Comparison of ENCODE assay signal across 1 cellular context in the genomic region with DNA sequence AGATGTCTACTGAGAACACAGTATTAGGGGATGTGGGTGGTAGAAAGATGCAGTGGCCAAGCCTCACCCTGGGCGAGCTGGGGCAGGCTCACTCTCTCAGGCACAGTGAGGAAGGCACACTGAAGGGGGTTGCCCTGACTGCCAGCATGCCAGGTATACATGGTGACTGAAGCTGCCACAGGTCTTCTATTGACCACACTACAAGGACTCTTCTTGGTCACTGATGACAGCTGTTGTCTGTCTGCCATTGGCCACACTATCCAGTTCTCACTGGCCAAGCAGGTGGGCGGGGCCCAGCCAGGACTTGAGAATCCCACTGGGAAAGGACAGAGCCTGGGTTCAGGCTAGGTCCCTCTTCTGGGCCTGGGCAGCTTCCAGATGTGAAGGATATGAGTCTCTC.
TF ChIP-seq lines count a peak whose summit lies in the region.

No MANE protein-coding gene starts in this region.

TF ChIP-seq in GM12878, 131 proteins besides CTCF, POLR2A, EP300 and RAD21 (continued from another document):
- TF ChIP-seq, protein P1, sequence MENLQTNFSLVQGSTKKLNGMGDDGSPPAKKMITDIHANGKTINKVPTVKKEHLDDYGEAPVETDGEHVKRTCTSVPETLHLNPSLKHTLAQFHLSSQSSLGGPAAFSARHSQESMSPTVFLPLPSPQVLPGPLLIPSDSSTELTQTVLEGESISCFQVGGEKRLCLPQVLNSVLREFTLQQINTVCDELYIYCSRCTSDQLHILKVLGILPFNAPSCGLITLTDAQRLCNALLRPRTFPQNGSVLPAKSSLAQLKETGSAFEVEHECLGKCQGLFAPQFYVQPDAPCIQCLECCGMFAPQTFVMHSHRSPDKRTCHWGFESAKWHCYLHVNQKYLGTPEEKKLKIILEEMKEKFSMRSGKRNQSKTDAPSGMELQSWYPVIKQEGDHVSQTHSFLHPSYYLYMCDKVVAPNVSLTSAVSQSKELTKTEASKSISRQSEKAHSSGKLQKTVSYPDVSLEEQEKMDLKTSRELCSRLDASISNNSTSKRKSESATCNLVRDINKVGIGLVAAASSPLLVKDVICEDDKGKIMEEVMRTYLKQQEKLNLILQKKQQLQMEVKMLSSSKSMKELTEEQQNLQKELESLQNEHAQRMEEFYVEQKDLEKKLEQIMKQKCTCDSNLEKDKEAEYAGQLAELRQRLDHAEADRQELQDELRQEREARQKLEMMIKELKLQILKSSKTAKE (IDR thresholded peaks at IDR 0.05; ENCODE audit: low read depth, poor library complexity, severe bottlenecking) = no peak
- TF ChIP-seq LARP7 (IDR thresholded peaks at IDR 0.05) (no peak), CBX3 (IDR thresholded peaks at IDR 0.05; ENCODE audit: borderline replicate concordance, low read depth) (no peak), HCFC1 (IDR thresholded peaks at IDR 0.05; ENCODE audit: low read length) (no peak), SMC3 (IDR thresholded peaks at IDR 0.05; ENCODE audit: borderline replicate concordance, low read length) (no peak), KLF5 (IDR thresholded peaks at IDR 0.05; ENCODE audit: partially characterized antibody) (no peak), JUND (IDR thresholded peaks at IDR 0.05; ENCODE audit: low read depth, low read length) (no peak), ZNF622 (IDR thresholded peaks at IDR 0.05) (no peak), BACH1 (IDR thresholded peaks at IDR 0.05; ENCODE audit: borderline replicate concordance) (no peak), TAF1 (IDR thresholded peaks at IDR 0.05; ENCODE audit: borderline replicate concordance, low read depth, low read length) (no peak), TARDBP (IDR thresholded peaks at IDR 0.05; ENCODE audit: borderline replicate concordance) (no peak), MTA3 (IDR thresholded peaks at IDR 0.05; ENCODE audit: borderline replicate concordance, low read length) (no peak), TCF3 (IDR thresholded peaks at IDR 0.05; ENCODE audit: borderline replicate concordance, insufficient read depth, low read depth, low read length) (no peak), HDAC2 (IDR thresholded peaks at IDR 0.05) (no peak), TCF7 (IDR thresholded peaks at IDR 0.05; ENCODE audit: borderline replicate concordance) (no peak)
- TF ChIP-seq, protein P2, sequence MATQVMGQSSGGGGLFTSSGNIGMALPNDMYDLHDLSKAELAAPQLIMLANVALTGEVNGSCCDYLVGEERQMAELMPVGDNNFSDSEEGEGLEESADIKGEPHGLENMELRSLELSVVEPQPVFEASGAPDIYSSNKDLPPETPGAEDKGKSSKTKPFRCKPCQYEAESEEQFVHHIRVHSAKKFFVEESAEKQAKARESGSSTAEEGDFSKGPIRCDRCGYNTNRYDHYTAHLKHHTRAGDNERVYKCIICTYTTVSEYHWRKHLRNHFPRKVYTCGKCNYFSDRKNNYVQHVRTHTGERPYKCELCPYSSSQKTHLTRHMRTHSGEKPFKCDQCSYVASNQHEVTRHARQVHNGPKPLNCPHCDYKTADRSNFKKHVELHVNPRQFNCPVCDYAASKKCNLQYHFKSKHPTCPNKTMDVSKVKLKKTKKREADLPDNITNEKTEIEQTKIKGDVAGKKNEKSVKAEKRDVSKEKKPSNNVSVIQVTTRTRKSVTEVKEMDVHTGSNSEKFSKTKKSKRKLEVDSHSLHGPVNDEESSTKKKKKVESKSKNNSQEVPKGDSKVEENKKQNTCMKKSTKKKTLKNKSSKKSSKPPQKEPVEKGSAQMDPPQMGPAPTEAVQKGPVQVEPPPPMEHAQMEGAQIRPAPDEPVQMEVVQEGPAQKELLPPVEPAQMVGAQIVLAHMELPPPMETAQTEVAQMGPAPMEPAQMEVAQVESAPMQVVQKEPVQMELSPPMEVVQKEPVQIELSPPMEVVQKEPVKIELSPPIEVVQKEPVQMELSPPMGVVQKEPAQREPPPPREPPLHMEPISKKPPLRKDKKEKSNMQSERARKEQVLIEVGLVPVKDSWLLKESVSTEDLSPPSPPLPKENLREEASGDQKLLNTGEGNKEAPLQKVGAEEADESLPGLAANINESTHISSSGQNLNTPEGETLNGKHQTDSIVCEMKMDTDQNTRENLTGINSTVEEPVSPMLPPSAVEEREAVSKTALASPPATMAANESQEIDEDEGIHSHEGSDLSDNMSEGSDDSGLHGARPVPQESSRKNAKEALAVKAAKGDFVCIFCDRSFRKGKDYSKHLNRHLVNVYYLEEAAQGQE (IDR thresholded peaks at IDR 0.05; ENCODE audit: low read depth, low read length) = no peak
